ENCODE assay signal across 8 cellular contexts in the genomic region with DNA sequence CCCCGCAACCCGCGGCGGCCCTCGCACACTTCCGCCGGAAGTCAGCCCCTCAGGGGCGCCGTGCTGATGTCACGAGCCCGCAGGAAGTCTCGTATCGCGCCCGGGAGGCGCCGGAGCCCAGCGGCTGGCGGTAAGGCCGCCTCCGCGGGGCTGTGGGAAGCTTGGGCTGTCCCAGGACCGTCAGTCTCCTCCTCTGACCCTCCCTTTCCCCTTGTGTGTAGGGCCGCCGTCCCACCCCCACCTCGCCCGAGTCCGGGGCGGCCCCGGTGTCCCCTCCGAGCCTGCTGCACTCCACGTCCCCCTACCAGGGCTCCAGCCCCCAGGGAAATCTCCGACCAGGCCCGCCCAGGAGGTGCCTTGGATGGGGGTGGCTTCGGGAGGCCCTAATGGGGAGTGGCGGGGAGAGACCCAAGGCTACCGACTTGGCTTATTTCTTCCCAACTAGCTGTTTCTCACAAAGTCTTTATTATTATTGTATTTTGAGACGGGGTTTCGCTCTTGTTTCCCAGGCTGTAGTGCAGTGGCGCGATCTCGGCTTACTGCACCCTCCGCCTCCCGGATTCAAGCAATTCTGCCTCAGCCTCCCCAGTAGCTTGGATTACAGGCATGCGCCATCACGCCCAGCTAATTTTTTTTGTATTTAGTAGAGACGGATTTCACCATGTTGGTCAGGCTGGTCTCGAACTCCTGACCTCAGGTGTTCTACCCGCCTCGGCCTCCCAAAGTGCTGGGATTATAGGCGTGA. TPM values are rescaled to one million over a fixed set of nuclear protein-coding genes. Genes with fewer than 3 reads are reported as not detected.
A peak's percentile ranks its signal among the peaks of the same experiment; 100 is the strongest.
DNase-seq lines count a peak whose midpoint lies in the region; ATAC-seq and TF ChIP-seq lines count a peak whose summit lies in the region.

A gene (plus strand): TSS at position 86 of the 745 bp plus-strand sequence. CDS start 3,108 bp downstream, outside the sequence.

- peak; percentile 69 to 75 for DNase-seq in AML-193 (lab: John Stamatoyannopoulos, UW)
- peak; percentile 88 for DNase-seq in NCI-H510A (lab: John Stamatoyannopoulos, UW)
- DNase-seq in activated CD4-positive, alpha-beta T cell treated with anti-CD3 and anti-CD28 coated beads for 24 hours (ENCODE audit: low read depth in 2 of 2), result peak; percentile 83
- DNase-seq in chondrocyte (ENCODE audit: low spot score), result no peak
- peak; percentile 72 to 87 (median 78) for DNase-seq in stimulated activated CD4-positive, alpha-beta T cell treated with anti-CD3 and anti-CD28 coated beads, Interleukin-1b, Interleukin-23, amount 100 ng/mL, for 24 hours (ENCODE audit: low read depth in 4 of 4, low spot score in 1 of 4)

- peak within 1 kb of the TSS; percentile 83 for H3K4me3 Mint-ChIP-seq in chondrocyte (ENCODE audit: unreplicated experiment)

- peak; percentile 98 for TF ChIP-seq POLR2A in GM19099 (IDR thresholded peaks at IDR 0.05; ENCODE audit: extremely low read depth, insufficient read length, low read depth)

- H3K4me1 Mint-ChIP-seq in chondrocyte (ENCODE audit: low read depth), result peaks cover 16% of the 10 kb centered on the region

- peak within 1 kb of the TSS; percentile 91 for H3K27ac Mint-ChIP-seq in chondrocyte (ENCODE audit: unreplicated experiment)

- peaks cover 17% of the 10 kb centered on the region for H3K36me3 Mint-ChIP-seq in chondrocyte (ENCODE audit: low read depth)

- H3K27me3 ChIP-seq in layer of hippocampus (ENCODE audit: control insufficient read depth, insufficient read depth, low read length), result no peaks in the 10 kb centered on the region

- H3K9me3 Mint-ChIP-seq in chondrocyte (ENCODE audit: low read depth), result no peaks in the 10 kb centered on the region

- TF ChIP-seq CTCF in chondrocyte (IDR thresholded peaks at IDR 0.05), result peak; percentile 4

- H3K27ac ChIP-seq in layer of hippocampus (ENCODE audit: low read depth, low read length), result peak within 1 kb of the TSS; percentile 90

- H3K27me3 Mint-ChIP-seq in chondrocyte (ENCODE audit: low read depth), result no peaks in the 10 kb centered on the region

- ATAC-seq in HG03378 (IDR thresholded peaks at IDR 0.05; ENCODE audit: unreplicated experiment), result peak; percentile 88

RNA-seq across cellular contexts. Expression of the gene that starts here (rescaled TPM):
- 44.0 to 60.5 TPM (median 50.6 TPM) in 3 replicates for total RNA-seq in chondrocyte
